27 cellular contexts compared by ENCODE assay signal in genomic region chr1:185540295-185540694, GRCh38.
DNase-seq lines count a peak whose midpoint lies in the region; ATAC-seq, FAIRE-seq and TF ChIP-seq lines count a peak whose summit lies in the region.
"Had no signal": no experiment of that assay in that cellular context is flagged by ENCODE, and none has a peak within 500 bp of the region (broad histone marks: within the 10 kb centered on the region; RNA-seq: fewer than 3 reads in every experiment).

No MANE protein-coding gene starts in this region.

- no peak for TF ChIP-seq CTCF in H1 (IDR thresholded peaks at IDR 0.05; ENCODE audit: control extremely low read depth in 1 of 3, insufficient read depth in 1 of 3, low read depth in 1 of 3, low read length in 3 of 3)
- no peak for TF ChIP-seq CTCF in GM10266 (IDR thresholded peaks at IDR 0.05; ENCODE audit: control insufficient read depth, insufficient read depth, low read depth, missing control alignments)

- H3K36me3 ChIP-seq in H1 (ENCODE audit: control insufficient read depth in 2 of 4, insufficient read depth in 4 of 4, low read length in 3 of 4) (no peaks in the 10 kb centered on the region), trophoblast cell (ENCODE audit: control insufficient read depth in 1 of 2, insufficient read depth in 2 of 2, low read length in 2 of 2) (peaks cover 1 to 3% of the 10 kb centered on the region in 2 experiments)
- H3K36me3 ChIP-seq: BE2C, BLaER1 had no signal

- peaks cover 17% of the 10 kb centered on the region for H3K9me3 Mint-ChIP-seq in activated T-helper 17 cell treated with anti-CD3 and anti-CD28 coated beads, Interleukin-2, amount 50 U/mL, for 72 hours

- H2AFZ ChIP-seq in H1 (ENCODE audit: low read length) = no peak overlapping the region
- no peak overlapping the region for H2AFZ ChIP-seq in trophoblast cell (ENCODE audit: insufficient read depth, low read length, poor library complexity)

- H4K8ac ChIP-seq in H1 (ENCODE audit: extremely low read depth, insufficient read depth, low read length) = no peak overlapping the region
- H4K8ac ChIP-seq in trophoblast cell (ENCODE audit: low read depth, low read length) = peak overlapping the region; percentile 49

- H3K9me3 ChIP-seq in H1 (ENCODE audit: insufficient read depth in 2 of 2, low read depth in 1 of 2, low read length in 1 of 2) = no peaks in the 10 kb centered on the region
- H3K9me3 ChIP-seq in trophoblast cell (ENCODE audit: insufficient read depth, low read depth, low read length) = no peaks in the 10 kb centered on the region
- H3K9me3 ChIP-seq: BE2C, BLaER1 had no signal

- DNase-seq in H1 (ENCODE audit: low read depth in 1 of 2, low spot score in 2 of 2) (no peak), trophoblast cell (no peak), NCI-H524 (lab: John Stamatoyannopoulos, UW) (no peak), medulla oblongata (ENCODE audit: extremely low spot score) (no peak), GM10266 (ENCODE audit: extremely low spot score) (no peak)
- DNase-seq: 8988T; ACHN; BE2C; C1 segment of cervical spinal cord; CD4-positive, alpha-beta memory T cell; CD4-positive, CD25-positive, alpha-beta regulatory T cell; CD8-positive, alpha-beta memory T cell; COR-L47; DMS 273 treated with DMSO at 0.1 percent for 48 hours; DMS153; DMS53; DMS79; DND-41; EL; GDM1 had no signal

- H3K4me1 Mint-ChIP-seq in activated T-helper 17 cell treated with anti-CD3 and anti-CD28 coated beads, Interleukin-2, amount 50 U/mL, for 72 hours = peaks cover 15% of the 10 kb centered on the region

- no peak overlapping the region for H3K27ac Mint-ChIP-seq in activated T-helper 17 cell treated with anti-CD3 and anti-CD28 coated beads, Interleukin-2, amount 50 U/mL, for 72 hours

- H3K23ac ChIP-seq in H1 (ENCODE audit: insufficient read length) (no peak overlapping the region), trophoblast cell (ENCODE audit: low read length) (no peak overlapping the region)

- no peaks in the 10 kb centered on the region for H4K20me1 ChIP-seq in H1 (replicated peaks in 1 of 2; ENCODE audit: control insufficient read depth in 1 of 2, insufficient read depth in 2 of 2, low read length in 2 of 2)
- H4K20me1 ChIP-seq: BLaER1 had no signal

- H2AK5ac ChIP-seq in H1 (ENCODE audit: low read depth, low read length) (no peak overlapping the region; the same call in 1 of the 2 replicates), trophoblast cell (ENCODE audit: low read length) (peak overlapping the region; percentile 99)

- 94% methylated on average over 5 of the region's 5 CpGs; no CpG with 5 or more reads in 1 of the 2 experiments for WGBS in H1 (ENCODE audit: extremely low coverage in 1 of 2, insufficient coverage in 1 of 2, insufficient read length in 1 of 2, insufficient replicate concordance in 2 of 2, low coverage in 1 of 2, low lambda C conversion rate in 2 of 2, missing lambda C conversion rate in 1 of 2), 2 experiments
- WGBS in trophoblast cell (ENCODE audit: extremely low coverage, insufficient coverage, insufficient read length) = no CpG with 5 or more reads among the region's 5 CpGs

- TF ChIP-seq POLR2A in H1 (IDR thresholded peaks at IDR 0.05; ENCODE audit: control extremely low read depth in 1 of 2, low read depth in 2 of 2, low read length in 2 of 2) = no peak

- no peak overlapping the region for H2BK120ac ChIP-seq in H1 (replicated peaks; ENCODE audit: low read depth, low read length)
- H2BK120ac ChIP-seq in trophoblast cell (ENCODE audit: insufficient read depth, low read length, poor library complexity) = peak overlapping the region; percentile 94

- no peaks in the 10 kb centered on the region for H3K23me2 ChIP-seq in H1 (ENCODE audit: low read depth, low read length)

- H4K5ac ChIP-seq in H1 (ENCODE audit: insufficient read length, low read depth, low read length) = no peak overlapping the region

- no peak for TF ChIP-seq EP300 in H1 (IDR thresholded peaks at IDR 0.05; ENCODE audit: borderline replicate concordance in 1 of 2, low read depth in 2 of 2, low read length in 2 of 2)

- no peaks in the 10 kb centered on the region for H3K79me2 ChIP-seq in H1 (ENCODE audit: control insufficient read depth in 1 of 2, insufficient read depth in 2 of 2, low read length in 2 of 2)
- peaks cover 8% of the 10 kb centered on the region for H3K79me2 ChIP-seq in trophoblast cell (ENCODE audit: control insufficient read depth, insufficient read depth, low read length, poor library complexity)

- H3K36me3 Mint-ChIP-seq in activated T-helper 17 cell treated with anti-CD3 and anti-CD28 coated beads, Interleukin-2, amount 50 U/mL, for 72 hours (ENCODE audit: low read depth) = no peaks in the 10 kb centered on the region
- H3K36me3 Mint-ChIP-seq: CD14-positive monocyte; CD4-positive, alpha-beta memory T cell; CD4-positive, CD25-positive, alpha-beta regulatory T cell; CD8-positive, alpha-beta memory T cell had no signal

- H2BK20ac ChIP-seq in H1 (ENCODE audit: low read length) = no peak overlapping the region

- H2BK5ac ChIP-seq in H1 (ENCODE audit: low read depth, low read length) (no peak overlapping the region), trophoblast cell (ENCODE audit: low read depth, low read length, poor library complexity) (peak overlapping the region; percentile 87)

- FAIRE-seq in H1 (lab: Jason Lieb, UNC) = no peak
- FAIRE-seq: A204.1, GM12891, GM19239 had no signal

- H3K4me3 ChIP-seq in H1 (ENCODE audit: extremely low read depth in 1 of 4, insufficient read depth in 2 of 4, low read depth in 3 of 4, low read length in 4 of 4) (no peak overlapping the region), trophoblast cell (ENCODE audit: low read depth, low read length) (no peak overlapping the region)
- H3K4me3 ChIP-seq: BLaER1 had no signal

- POLR2A ChIA-PET in H1 (lab: Charles Lee; ENCODE audit: partially characterized antibody) = no interaction called here

- H3K14ac ChIP-seq in H1 (ENCODE audit: insufficient read length) = no peak overlapping the region
- peak overlapping the region; percentile 83 for H3K14ac ChIP-seq in trophoblast cell (ENCODE audit: low read length)

- H3K27me3 Mint-ChIP-seq in activated T-helper 17 cell treated with anti-CD3 and anti-CD28 coated beads, Interleukin-2, amount 50 U/mL, for 72 hours = peaks cover 3% of the 10 kb centered on the region
- H3K27me3 Mint-ChIP-seq: CD4-positive, CD25-positive, alpha-beta regulatory T cell; CD8-positive, alpha-beta memory T cell had no signal

- H3K4ac ChIP-seq in H1 (replicated peaks; ENCODE audit: insufficient read length, low read depth, low read length) (no peak overlapping the region), trophoblast cell (ENCODE audit: low read depth, low read length) (peak overlapping the region; percentile 84)

- H3K56ac ChIP-seq in H1 (replicated peaks; ENCODE audit: insufficient read length, low read depth, low read length) = no peak overlapping the region

- H3K27me3 ChIP-seq in H1 (replicated peaks in 1 of 4; ENCODE audit: control insufficient read depth in 3 of 4, extremely low read depth in 1 of 4, insufficient read depth in 3 of 4, low read length in 3 of 4) (peaks cover 0 to 4% (median 2%) of the 10 kb centered on the region in 4 experiments; a peak in 1 of 7 replicates), trophoblast cell (ENCODE audit: insufficient read depth, low read length) (no peaks in the 10 kb centered on the region)
- H3K27me3 ChIP-seq: BE2C, BLaER1 had no signal

- H3K18ac ChIP-seq in H1 (ENCODE audit: extremely low read depth, low read length) (no peak overlapping the region), trophoblast cell (ENCODE audit: low read length) (peak overlapping the region; percentile 70)

- peak overlapping the region; percentile 54 for H3K4me3 Mint-ChIP-seq in activated T-helper 17 cell treated with anti-CD3 and anti-CD28 coated beads, Interleukin-2, amount 50 U/mL, for 72 hours
- H3K4me3 Mint-ChIP-seq: CD14-positive monocyte; CD4-positive, CD25-positive, alpha-beta regulatory T cell; CD8-positive, alpha-beta memory T cell had no signal

- H3K4me1 ChIP-seq in H1 (replicated peaks in 1 of 4; ENCODE audit: control insufficient read depth in 3 of 4, insufficient read depth in 4 of 4, low read length in 3 of 4) (peaks cover under 1 to 12% (median 4%) of the 10 kb centered on the region in 4 experiments; a peak in 4 of 7 replicates), trophoblast cell (ENCODE audit: control insufficient read depth in 1 of 2, insufficient read depth in 2 of 2, low read length in 2 of 2) (peaks cover 10 to 11% of the 10 kb centered on the region in 2 experiments)
- H3K4me1 ChIP-seq: BE2C, BLaER1 had no signal

- TF ChIP-seq RAD21 in H1 (IDR thresholded peaks at IDR 0.05 in 1 of 2, conservative IDR thresholded peaks at IDR 0.05 in 1 of 2; ENCODE audit: low read depth in 2 of 2, low read length in 2 of 2) = no peak

- H3K79me1 ChIP-seq in H1 (ENCODE audit: low read depth, low read length) = no peaks in the 10 kb centered on the region
- peaks cover 29% of the 10 kb centered on the region for H3K79me1 ChIP-seq in trophoblast cell (ENCODE audit: low read length)

- H2BK15ac ChIP-seq in H1 (ENCODE audit: low read length) = no peak overlapping the region

- H4K91ac ChIP-seq in H1 (replicated peaks; ENCODE audit: insufficient read length, low read length) = no peak overlapping the region
- peak overlapping the region; percentile 87 for H4K91ac ChIP-seq in trophoblast cell (ENCODE audit: low read depth, low read length)

- no peak for ATAC-seq in activated T-helper 17 cell treated with anti-CD3 and anti-CD28 coated beads, Interleukin-2, amount 50 U/mL, for 72 hours (replicated peaks)
- ATAC-seq in HG03442 (IDR thresholded peaks at IDR 0.05; ENCODE audit: unreplicated experiment) = no peak

- H3K9ac ChIP-seq in H1 (replicated peaks in 1 of 4; ENCODE audit: extremely low read depth in 1 of 4, low read depth in 3 of 4, low read length in 3 of 4) = no peak overlapping the region
- no peak overlapping the region for H3K9ac ChIP-seq in trophoblast cell (ENCODE audit: low read length)
- H3K9ac ChIP-seq: BLaER1 had no signal

- H2BK12ac ChIP-seq in H1 (ENCODE audit: low read depth, low read length) (peak overlapping the region; percentile 60; the same call in 1 of the 2 replicates), trophoblast cell (ENCODE audit: low read length) (peak overlapping the region; percentile 100)

- H3K27ac ChIP-seq in H1 (ENCODE audit: low read depth, low read length) (no peak overlapping the region), trophoblast cell (ENCODE audit: low read depth, low read length) (peak overlapping the region; percentile 50)
- H3K27ac ChIP-seq: BLaER1 had no signal

- no peak overlapping the region for H3K4me2 ChIP-seq in H1 (ENCODE audit: insufficient read depth in 1 of 2, low read depth in 2 of 2, low read length in 2 of 2)
- H3K4me2 ChIP-seq in trophoblast cell (ENCODE audit: low read length) = no peak overlapping the region
- H3K4me2 ChIP-seq: BLaER1 had no signal

- CTCF ChIA-PET in H1 (lab: Charles Lee; ENCODE audit: partially characterized antibody) = interaction anchor here (0.6 to 1.3 kb wide), 2 partner anchors 156 to 325 kb away, joined by 3 read pairs; no protein-coding TSS in a partner anchor

- no peak overlapping the region for H4K12ac ChIP-seq in trophoblast cell (ENCODE audit: low read depth, low read length)

TF ChIP-seq in H1, 55 proteins besides CTCF, POLR2A, EP300 and RAD21 (continues in another document):
- TF ChIP-seq BCL11A (IDR thresholded peaks at IDR 0.05; ENCODE audit: low read depth in 2 of 2, low read length in 2 of 2) (no peak), SUZ12 (IDR thresholded peaks at IDR 0.05; ENCODE audit: low read length) (no peak), JUN (IDR thresholded peaks at IDR 0.05; ENCODE audit: low read depth, low read length) (no peak), CREB1 (IDR thresholded peaks at IDR 0.05) (no peak)
